8 cellular contexts compared by ENCODE assay signal in genomic region chr7:151018421-151019129, GRCh38. TPM values are rescaled to one million over a fixed set of nuclear protein-coding genes. Genes with fewer than 3 reads are reported as not detected.
DNase-seq lines count a peak whose midpoint lies in the region; ATAC-seq lines count a peak whose summit lies in the region.

No MANE protein-coding gene starts in this region.

- POLR2A ChIA-PET in CD8-positive, alpha-beta memory T cell (lab: Charles Lee) = interaction anchor here (0.5 to 3.9 kb wide), 6 partner anchors 10 to 62 kb away, joined by 3 to 17 read pairs (median 5); partner anchors contain the start of genes ABCB8 and FASTK

- no peaks in the 10 kb centered on the region for H3K36me3 ChIP-seq in CD8-positive, alpha-beta memory T cell (ENCODE audit: insufficient read depth, low read length)
- H3K36me3 ChIP-seq in iPS-18a (ENCODE audit: control insufficient read depth, low read depth, low read length) (no peaks in the 10 kb centered on the region), MG63 (no peaks in the 10 kb centered on the region)

- CTCF ChIA-PET in CD8-positive, alpha-beta memory T cell (lab: Charles Lee) = interaction anchor here (0.6 to 7.6 kb wide), 31 partner anchors 8 to 224 kb away, joined by 3 to 44 read pairs (median 5); partner anchors contain the start of genes ABCB8, CDK5 and NOS3
- CTCF ChIA-PET in activated naive CD4-positive, alpha-beta T cell treated with anti-CD3 and anti-CD28 coated beads for 36 hours (lab: Charles Lee) = interaction anchor here (0.6 to 4.3 kb wide), 24 partner anchors 8 to 1871 kb away, joined by 3 to 32 read pairs (median 4); partner anchors contain the start of gene ABCB8

- H3K27me3 Mint-ChIP-seq in CD8-positive, alpha-beta memory T cell = peaks cover 15 to 25% of the 10 kb centered on the region in 2 donors
- H3K27me3 Mint-ChIP-seq in activated naive CD4-positive, alpha-beta T cell treated with anti-CD3 and anti-CD28 coated beads for 36 hours (ENCODE audit: low read depth) = peaks cover 7% of the 10 kb centered on the region

- peak overlapping the region; percentile 18 for H3K9ac ChIP-seq in iPS-18a (ENCODE audit: low read length)

- peaks cover 0 to 1% (median 0%) of the 10 kb centered on the region in 5 donors for H3K9me3 Mint-ChIP-seq in CD8-positive, alpha-beta memory T cell
- H3K9me3 Mint-ChIP-seq in activated naive CD4-positive, alpha-beta T cell treated with anti-CD3 and anti-CD28 coated beads for 36 hours = no peaks in the 10 kb centered on the region

- intact Hi-C loops in activated naive CD4-positive, alpha-beta T cell treated with anti-CD3 and anti-CD28 coated beads for 36 hours (cut with micrococcal nuclease) = loop anchor here (1.0 to 2.0 kb wide), 3 partner anchors 44 to 120 kb away; partner anchors contain the start of gene FASTK

- no peak overlapping the region for H3K27ac ChIP-seq in CD8-positive, alpha-beta memory T cell (ENCODE audit: low read depth, low read length)
- H3K27ac ChIP-seq in iPS-18a (ENCODE audit: low read length) = no peak overlapping the region

- ATAC-seq in HG02610 (IDR thresholded peaks at IDR 0.05; ENCODE audit: unreplicated experiment) (no peak), HG03039 (IDR thresholded peaks at IDR 0.05; ENCODE audit: unreplicated experiment) (no peak)

- no peaks in the 10 kb centered on the region for H3K9me3 ChIP-seq in CD8-positive, alpha-beta memory T cell (ENCODE audit: low read length)
- H3K9me3 ChIP-seq in iPS-18a (ENCODE audit: control insufficient read depth, low read depth, low read length) (no peaks in the 10 kb centered on the region), MG63 (no peaks in the 10 kb centered on the region)

- DNase-seq in CD8-positive, alpha-beta memory T cell = peak in 4 of 5 donors; percentile 26 to 67 (median 60)
- peak; percentile 40 for DNase-seq in NCI-H128 (lab: John Stamatoyannopoulos, UW; ENCODE audit: unreplicated experiment)
- DNase-seq in activated naive CD4-positive, alpha-beta T cell treated with anti-CD3 and anti-CD28 coated beads for 36 hours = peak; percentile 28
- peak; percentile 43 for DNase-seq in stimulated activated naive CD4-positive, alpha-beta T cell treated with Interleukin-2 at 50 U/mL for 16 hours (lab: John Stamatoyannopoulos, UW)
- DNase-seq in MG63 = no peak

- H3K4me1 ChIP-seq in CD8-positive, alpha-beta memory T cell (ENCODE audit: insufficient read depth, low read length) = peaks cover 54% of the 10 kb centered on the region
- H3K4me1 ChIP-seq in iPS-18a (ENCODE audit: control insufficient read depth, low read depth, low read length) = peaks cover 21% of the 10 kb centered on the region

- peak overlapping the region; percentile 67 for H3K4me3 ChIP-seq in CD8-positive, alpha-beta memory T cell (ENCODE audit: low read length)
- H3K4me3 ChIP-seq in iPS-18a (ENCODE audit: low read length) (peak overlapping the region; percentile 37), MG63 (no peak overlapping the region)

- H3K4me3 Mint-ChIP-seq in CD8-positive, alpha-beta memory T cell = peak overlapping the region; percentile 80 to 93 (median 85)
- H3K4me3 Mint-ChIP-seq in activated naive CD4-positive, alpha-beta T cell treated with anti-CD3 and anti-CD28 coated beads for 36 hours = peak overlapping the region; percentile 72

- peaks cover 39 to 57% (median 46%) of the 10 kb centered on the region in 3 donors for H3K4me1 Mint-ChIP-seq in CD8-positive, alpha-beta memory T cell
- H3K4me1 Mint-ChIP-seq in activated naive CD4-positive, alpha-beta T cell treated with anti-CD3 and anti-CD28 coated beads for 36 hours (ENCODE audit: low read depth) = peaks cover 46% of the 10 kb centered on the region

- peaks cover 0 to 2% (median 0%) of the 10 kb centered on the region in 3 donors for H3K36me3 Mint-ChIP-seq in CD8-positive, alpha-beta memory T cell
- no peaks in the 10 kb centered on the region for H3K36me3 Mint-ChIP-seq in activated naive CD4-positive, alpha-beta T cell treated with anti-CD3 and anti-CD28 coated beads for 36 hours (ENCODE audit: low read depth)

- H3K27me3 ChIP-seq in CD8-positive, alpha-beta memory T cell (ENCODE audit: insufficient read depth, low read length, poor library complexity, severe bottlenecking) = no peaks in the 10 kb centered on the region
- peaks cover 43% of the 10 kb centered on the region for H3K27me3 ChIP-seq in iPS-18a (ENCODE audit: control insufficient read depth, insufficient read depth, low read length)
- H3K27me3 ChIP-seq in MG63 = 0 out of 2 replicates have a peak, but pooled peaks cover 2% of the 10 kb centered on the region

- peak overlapping the region in 7 of 8 donors; percentile 66 to 96 (median 90) for H3K27ac Mint-ChIP-seq in CD8-positive, alpha-beta memory T cell
- no peak overlapping the region for H3K27ac Mint-ChIP-seq in activated naive CD4-positive, alpha-beta T cell treated with anti-CD3 and anti-CD28 coated beads for 36 hours

RNA-seq across cellular contexts. Expression of gene ATG9B, which starts 5.7 kb away (rescaled TPM):
- 1 to 10 TPM; 3.8 to 4.2 TPM for total RNA-seq in CD8-positive, alpha-beta memory T cell
- polyA plus RNA-seq in CD8-positive, alpha-beta memory T cell = 15.4 TPM
- total RNA-seq in activated naive CD4-positive, alpha-beta T cell treated with anti-CD3 and anti-CD28 coated beads for 36 hours = 1 to 10 TPM; 2.8 to 4.0 TPM
- total RNA-seq in MG63 (2014; rRNA removed; shearing (Covaris generic); ENCODE audit: low replicate concordance) = not detected in 2 replicates

RNA-seq across cellular contexts. Expression of gene ABCB8, which starts 9.7 kb away (rescaled TPM):
- 10 to 100 TPM; 49.2 to 52.3 TPM for total RNA-seq in CD8-positive, alpha-beta memory T cell
- polyA plus RNA-seq in CD8-positive, alpha-beta memory T cell = 18.4 TPM
- 10 to 100 TPM; 41.3 to 47.8 TPM for total RNA-seq in activated naive CD4-positive, alpha-beta T cell treated with anti-CD3 and anti-CD28 coated beads for 36 hours
- total RNA-seq in MG63 (2014; rRNA removed; shearing (Covaris generic); ENCODE audit: low replicate concordance) = 14.4 and 22.4 TPM in 2 replicates

RNA-seq across cellular contexts. Expression of gene NOS3, which starts 27.8 kb away (rescaled TPM):
- 10 to 100 TPM in 1 of 2 experiments, 1 to 10 TPM in 1; 9.9 to 10.6 TPM for total RNA-seq in CD8-positive, alpha-beta memory T cell
- 5.2 TPM for polyA plus RNA-seq in CD8-positive, alpha-beta memory T cell
- total RNA-seq in activated naive CD4-positive, alpha-beta T cell treated with anti-CD3 and anti-CD28 coated beads for 36 hours = 1 to 10 TPM; 7.1 to 9.2 TPM
- 0.20 TPM in 1 of 2 replicates, not detected in the other for total RNA-seq in MG63 (2014; rRNA removed; shearing (Covaris generic); ENCODE audit: low replicate concordance)

RNA-seq across cellular contexts. Expression of gene ASIC3, which starts 29.8 kb away (rescaled TPM):
- 1 to 10 TPM; 2.6 to 3.6 TPM for total RNA-seq in CD8-positive, alpha-beta memory T cell
- not detected for polyA plus RNA-seq in CD8-positive, alpha-beta memory T cell
- total RNA-seq in activated naive CD4-positive, alpha-beta T cell treated with anti-CD3 and anti-CD28 coated beads for 36 hours = 1 to 10 TPM; 6.8 to 7.9 TPM
- total RNA-seq in MG63 (2014; rRNA removed; shearing (Covaris generic); ENCODE audit: low replicate concordance) = 0.76 TPM in 1 of 2 replicates, not detected in the other

RNA-seq across cellular contexts. Expression of gene CDK5, which starts 39.1 kb away (rescaled TPM):
- 10 to 100 TPM; 20.5 to 23.2 TPM for total RNA-seq in CD8-positive, alpha-beta memory T cell
- 14.3 TPM for polyA plus RNA-seq in CD8-positive, alpha-beta memory T cell
- total RNA-seq in activated naive CD4-positive, alpha-beta T cell treated with anti-CD3 and anti-CD28 coated beads for 36 hours = 10 to 100 TPM in 1 of 2 experiments, 1 to 10 TPM in 1; 10.0 to 10.1 TPM
- total RNA-seq in MG63 (2014; rRNA removed; shearing (Covaris generic); ENCODE audit: low replicate concordance) = 11.0 and 21.7 TPM in 2 replicates
